Comparison of ENCODE assay signal across 1 cellular context in the genomic region with DNA sequence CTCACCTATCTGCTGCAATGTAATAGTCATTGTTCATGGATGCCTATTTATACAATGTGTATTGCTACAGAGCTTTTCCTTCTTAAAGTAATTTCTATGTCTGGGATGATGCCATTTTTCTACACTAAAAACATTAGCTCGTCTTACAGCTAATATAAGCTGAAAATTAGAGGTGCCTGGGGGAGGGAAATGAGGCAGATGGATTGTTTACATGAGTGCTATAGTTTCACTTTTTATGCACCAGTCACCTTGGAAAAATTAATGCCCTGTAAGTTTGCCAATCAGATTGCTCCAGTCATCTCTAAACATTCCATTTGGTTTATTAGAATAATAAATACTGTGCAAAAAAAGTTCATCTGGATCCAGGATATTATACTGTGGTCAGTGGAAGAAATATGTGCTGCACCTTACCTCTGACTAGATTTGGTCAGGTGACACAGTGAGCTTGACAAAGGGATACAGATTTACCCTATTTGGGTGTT.
TF ChIP-seq lines count a peak whose summit lies in the region.

No MANE protein-coding gene starts in this region.

TF ChIP-seq in Ishikawa, 13 proteins besides CTCF, POLR2A, EP300 and RAD21 (continued from another document):
- TF ChIP-seq REST (IDR thresholded peaks at IDR 0.05; ENCODE audit: low read depth) (no peak), NFIC (IDR thresholded peaks at IDR 0.05) (peak; percentile 83), FOXM1 (IDR thresholded peaks at IDR 0.05; ENCODE audit: borderline replicate concordance, low read depth) (peak; percentile 89; the same call in 1 of the 2 replicates)
TF ChIP-seq in Ishikawa: peak in this region for 5.
